24 cellular contexts compared by ENCODE assay signal in the genomic region with DNA sequence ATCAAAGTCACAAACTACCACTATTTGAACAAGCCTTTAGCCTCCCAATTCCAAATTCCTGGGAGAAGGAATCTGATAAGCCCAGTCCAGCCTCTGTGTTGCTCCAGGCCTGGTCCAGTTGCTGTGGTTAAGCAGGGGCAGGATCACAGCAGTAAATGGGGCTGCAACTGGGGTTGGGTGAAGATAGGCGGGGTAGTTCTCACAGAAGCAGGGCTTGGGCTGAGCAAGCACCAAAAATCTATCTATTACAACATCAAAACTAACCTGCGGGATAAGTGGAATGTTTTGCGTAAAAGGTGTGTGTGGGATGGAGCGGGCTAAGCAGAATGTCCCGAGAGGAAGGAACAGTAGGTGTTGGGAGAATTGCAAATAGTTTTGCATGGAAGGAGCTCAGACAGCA.
"Had no signal": no experiment of that assay in that cellular context is flagged by ENCODE, and none has a peak within 500 bp of the region (broad histone marks: within the 10 kb centered on the region; RNA-seq: fewer than 3 reads in every experiment).

No MANE protein-coding gene starts in this region.

- H3K27me3 ChIP-seq: colonic mucosa, esophagus muscularis mucosa, neutrophil, pancreas, right lobe of liver, stomach, thyroid gland had no signal

- H3K36me3 ChIP-seq: colonic mucosa, esophagus muscularis mucosa, neutrophil, pancreas, right lobe of liver, thyroid gland had no signal

- H3K4me1 ChIP-seq: colonic mucosa, pancreas, thyroid gland had no signal

- H3K4me3 ChIP-seq: colonic mucosa, esophagus muscularis mucosa, lung, pancreas, right lobe of liver, smooth muscle cell, stomach, thyroid gland had no signal

- H3K27me3 Mint-ChIP-seq: central memory CD8-positive, alpha-beta T cell; naive thymus-derived CD8-positive, alpha-beta T cell; type B pancreatic cell had no signal

- H3K27ac Mint-ChIP-seq: mesothelial cell of epicardium; naive thymus-derived CD8-positive, alpha-beta T cell; nephron progenitor cell; stimulated activated effector memory CD8-positive, alpha-beta T cell treated with anti-CD3 and anti-CD28 coated beads, Interleukin-12 subunit alpha, Interleukin-12 subunit beta, amount 100 ng/mL, for 72 hours; type B pancreatic cell had no signal

- H3K4me2 ChIP-seq: smooth muscle cell had no signal

- H3K4me1 Mint-ChIP-seq: central memory CD8-positive, alpha-beta T cell; mesothelial cell of epicardium; nephron progenitor cell; stimulated activated effector memory CD8-positive, alpha-beta T cell treated with anti-CD3 and anti-CD28 coated beads, Interleukin-12 subunit alpha, Interleukin-12 subunit beta, amount 100 ng/mL, for 72 hours had no signal

- H3K9me3 Mint-ChIP-seq: central memory CD8-positive, alpha-beta T cell; mesothelial cell of epicardium; naive thymus-derived CD8-positive, alpha-beta T cell; nephron progenitor cell; stimulated activated effector memory CD8-positive, alpha-beta T cell treated with anti-CD3 and anti-CD28 coated beads, Interleukin-12 subunit alpha, Interleukin-12 subunit beta, amount 100 ng/mL, for 72 hours; type B pancreatic cell had no signal

- H3K36me3 Mint-ChIP-seq: mesothelial cell of epicardium; naive thymus-derived CD8-positive, alpha-beta T cell; stimulated activated effector memory CD8-positive, alpha-beta T cell treated with anti-CD3 and anti-CD28 coated beads, Interleukin-12 subunit alpha, Interleukin-12 subunit beta, amount 100 ng/mL, for 72 hours; type B pancreatic cell had no signal

- DNase-seq: colonic mucosa; dermis blood vessel endothelial cell; effector memory CD4-positive, alpha-beta T cell; hypothalamus; left ventricle myocardium superior; mesenchymal stem cell; naive thymus-derived CD8-positive, alpha-beta T cell; nephron progenitor cell; pancreas; retina; right lobe of liver; stimulated activated CD4-positive, alpha-beta T cell treated with anti-CD3 and anti-CD28 coated beads, Interleukin-2, amount 100 ng/mL, for 24 hours; stimulated activated CD4-positive, alpha-beta T cell treated with anti-CD3 and anti-CD28 coated beads, Interleukin-4, amount 100 ng/mL, for 24 hours; stimulated activated naive CD4-positive, alpha-beta T cell treated with Interleukin-2 at 50 U/mL for 16 hours; stomach; thyroid gland had no signal

- H3K9me3 ChIP-seq: colonic mucosa, esophagus muscularis mucosa, neutrophil, pancreas, right lobe of liver, stomach, thyroid gland had no signal

- H3K27ac ChIP-seq: colonic mucosa, esophagus muscularis mucosa, neutrophil, pancreas, right lobe of liver, stomach, thyroid gland had no signal

- H3K4me3 Mint-ChIP-seq: central memory CD8-positive, alpha-beta T cell; mesothelial cell of epicardium; naive thymus-derived CD8-positive, alpha-beta T cell; nephron progenitor cell; stimulated activated effector memory CD8-positive, alpha-beta T cell treated with anti-CD3 and anti-CD28 coated beads, Interleukin-12 subunit alpha, Interleukin-12 subunit beta, amount 100 ng/mL, for 72 hours; type B pancreatic cell had no signal
